8 cellular contexts compared by ENCODE assay signal in the genomic region with DNA sequence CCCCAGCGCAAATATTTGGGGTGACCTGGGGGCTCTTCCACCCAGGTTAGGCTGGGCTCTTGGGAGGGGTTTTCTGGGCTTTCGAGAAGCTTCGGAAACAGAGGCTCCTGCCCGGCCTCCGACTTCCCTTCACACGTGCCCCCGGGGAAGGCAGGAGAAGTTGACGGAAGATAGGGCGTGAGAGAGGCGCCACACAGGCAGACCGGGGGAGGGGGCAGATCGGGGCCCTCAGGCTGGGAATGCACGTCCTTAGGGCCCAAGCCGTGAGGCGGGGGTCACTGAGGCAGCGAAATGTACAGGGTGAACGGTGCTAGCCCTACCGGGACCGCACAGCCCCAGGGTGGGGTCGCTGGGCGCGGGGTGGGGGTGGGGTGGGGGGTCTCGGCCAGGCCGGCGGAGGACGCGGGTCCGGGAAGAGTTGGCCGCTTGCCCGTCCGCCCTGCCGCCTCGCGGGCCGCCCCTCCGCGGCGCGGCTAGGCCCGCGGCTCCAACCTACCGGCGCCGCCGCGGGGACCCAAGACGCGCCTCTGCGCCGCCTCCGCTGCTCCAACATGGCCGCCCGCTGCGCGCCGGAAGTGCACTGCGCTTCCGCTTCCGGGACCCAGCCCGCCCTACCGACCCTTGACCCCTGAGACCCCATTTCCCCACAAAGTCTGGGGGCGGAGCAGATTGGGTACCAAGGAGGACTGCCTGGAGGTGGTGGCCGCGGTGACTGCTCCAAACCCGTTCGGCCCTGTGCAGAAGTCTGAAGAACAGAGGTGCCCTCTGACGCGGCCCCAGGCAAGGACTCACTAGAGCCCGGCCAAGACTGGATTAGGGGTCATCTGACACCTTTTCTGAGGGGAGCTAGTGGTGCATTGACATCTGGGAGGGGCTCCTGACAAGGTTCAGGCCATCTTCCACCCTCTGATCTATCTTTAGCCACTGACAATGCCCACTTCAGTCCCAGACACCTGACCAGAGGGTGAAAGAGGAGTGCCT. TPM values are rescaled to one million over a fixed set of nuclear protein-coding genes. Genes with fewer than 3 reads are reported as not detected.
DNase-seq lines count a peak whose midpoint lies in the region; TF ChIP-seq lines count a peak whose summit lies in the region.

Gene CCDC71, minus strand, starts transcription at position 561 of the 981 bp plus-strand sequence. CDS start 2,123 bp downstream, outside the sequence.

- no peaks in the 10 kb centered on the region; the same call in 1 of the 2 replicates for H3K79me2 ChIP-seq in H9 (ENCODE audit: insufficient read depth, low read length)

- 0 out of 2 replicates have a peak within 1 kb of the TSS, but pooled peaks have one; percentile 42 for H2BK15ac ChIP-seq in H9 (ENCODE audit: low read depth, low read length)

- H4K8ac ChIP-seq in H9 (replicated peaks; ENCODE audit: insufficient read length, low read depth, low read length) = peak within 1 kb of the TSS; percentile 74

- peaks cover 4% of the 10 kb centered on the region; the same call in 1 of the 2 replicates for H3K4me1 ChIP-seq in H9 (ENCODE audit: insufficient read depth, low read length)

- H3K36me3 Mint-ChIP-seq in H9 (ENCODE audit: insufficient read depth in 1 of 3, low read depth in 3 of 3) (peaks cover 15 to 18% (median 16%) of the 10 kb centered on the region in 3 experiments), chondrocyte (ENCODE audit: low read depth) (peaks cover 8% of the 10 kb centered on the region)

- peak within 1 kb of the TSS; percentile 90 for H3K9ac ChIP-seq in H9 (ENCODE audit: extremely low read depth, insufficient read length, low read length)

- no peak within 1 kb of the TSS for H3K56ac ChIP-seq in H9 (ENCODE audit: insufficient read length, low read depth, low read length)

- H3K23me2 ChIP-seq in H9 (ENCODE audit: insufficient read length, low read depth, low read length, poor library complexity, severe bottlenecking) = peaks cover 15% of the 10 kb centered on the region

- peak within 1 kb of the TSS; percentile 86 for H3K4me2 ChIP-seq in H9 (ENCODE audit: insufficient read depth, insufficient read length, low read length)

- no peak within 1 kb of the TSS for H2BK12ac ChIP-seq in H9 (ENCODE audit: insufficient read length, low read depth, low read length)

- peak within 1 kb of the TSS; percentile 6 for H4K5ac ChIP-seq in H9 (ENCODE audit: insufficient read length, low read depth, low read length)

- H3K27ac Mint-ChIP-seq in H9 (peak within 1 kb of the TSS; percentile 40 to 88 (median 65); a peak in 4 of 7 replicates), chondrocyte (ENCODE audit: unreplicated experiment) (peak within 1 kb of the TSS; percentile 86)

- H3K27me3 Mint-ChIP-seq in H9 (ENCODE audit: low read depth) (peaks cover 28% of the 10 kb centered on the region), chondrocyte (ENCODE audit: low read depth) (no peaks in the 10 kb centered on the region)

- no peak within 1 kb of the TSS for H2BK5ac ChIP-seq in H9 (ENCODE audit: insufficient read length, low read length)

- DNase-seq in Daoy (ENCODE audit: low read depth) (peak; percentile 71), H9 (peak; percentile 79), NCI-H2107 treated with DMSO at 0.1 percent for 48 hours (lab: John Stamatoyannopoulos, UW; ENCODE audit: unreplicated experiment) (peak; percentile 21), chondrocyte (ENCODE audit: low spot score) (no peak), kidney tubule cell (ENCODE audit: low spot score) (peak; percentile 72), OCI-M2 (lab: John Stamatoyannopoulos, UW; ENCODE audit: unreplicated experiment) (no peak)
- DNase-seq in activated CD4-positive, CD25-positive, alpha-beta regulatory T cell treated with anti-CD3 and anti-CD28 coated beads, Interleukin-2, amount 50 U/mL, for 72 hours = peak; percentile 84
- DNase-seq in stimulated activated CD4-positive, alpha-beta T cell treated with anti-CD3 and anti-CD28 coated beads, Interleukin-1b, Interleukin-23, amount 100 ng/mL, for 1 hour (ENCODE audit: low read depth in 2 of 2) = peak; percentile 23 to 56

- no CpG with 5 or more reads among the region's 69 CpGs for WGBS in H9 (ENCODE audit: extremely low coverage, insufficient read length, low lambda C conversion rate)

- H2BK120ac ChIP-seq in H9 (ENCODE audit: low read depth, low read length, poor library complexity, severe bottlenecking) = no peak within 1 kb of the TSS

- H4K91ac ChIP-seq in H9 (ENCODE audit: insufficient read length, low read depth, low read length) = no peak within 1 kb of the TSS

- H3K23ac ChIP-seq in H9 (ENCODE audit: insufficient read length, low read depth, low read length) = no peak within 1 kb of the TSS

- H3K27ac ChIP-seq in H9 (ENCODE audit: insufficient read length, low read depth, low read length) = no peak within 1 kb of the TSS

- H3K9me3 Mint-ChIP-seq in H9 (no peaks in the 10 kb centered on the region; a peak in 1 of 5 replicates), chondrocyte (ENCODE audit: low read depth) (no peaks in the 10 kb centered on the region)

- no peaks in the 10 kb centered on the region for H3K79me1 ChIP-seq in H9 (ENCODE audit: insufficient read depth, low read depth, low read length, poor library complexity, severe bottlenecking)

- H3K4me3 Mint-ChIP-seq in H9 = peak within 1 kb of the TSS; percentile 92 to 95
- H3K4me3 Mint-ChIP-seq in chondrocyte (ENCODE audit: unreplicated experiment) = peak within 1 kb of the TSS; percentile 84

- H3T11ph ChIP-seq in H9 (ENCODE audit: low read length) = no peak within 1 kb of the TSS

- H2AK5ac ChIP-seq in H9 (ENCODE audit: insufficient read length, low read length) = no peak within 1 kb of the TSS

- peak within 1 kb of the TSS; percentile 83 for H3K14ac ChIP-seq in H9 (ENCODE audit: insufficient read depth, low read length)

- no peaks in the 10 kb centered on the region for H3K9me3 ChIP-seq in H9 (ENCODE audit: control insufficient read depth, low read depth, low read length)

- no peak within 1 kb of the TSS; the same call in 1 of the 2 replicates for H3K4ac ChIP-seq in H9 (ENCODE audit: low read depth, low read length)

- H3K18ac ChIP-seq in H9 (ENCODE audit: insufficient read length, low read depth, low read length) = peak within 1 kb of the TSS; percentile 79

- no peak within 1 kb of the TSS for H2AFZ ChIP-seq in H9 (ENCODE audit: low read length)

- H3K4me1 Mint-ChIP-seq in H9 (peaks cover 17 to 23% of the 10 kb centered on the region in 2 experiments), chondrocyte (ENCODE audit: low read depth) (peaks cover 25% of the 10 kb centered on the region)

- no peaks in the 10 kb centered on the region for H3K27me3 ChIP-seq in H9 (ENCODE audit: insufficient read depth, low read length)

- no peaks in the 10 kb centered on the region for H4K20me1 ChIP-seq in H9 (ENCODE audit: control insufficient read depth, insufficient read depth, insufficient read length)

- TF ChIP-seq CTCF in H9 (conservative IDR thresholded peaks at IDR 0.05) = no peak
- TF ChIP-seq CTCF in chondrocyte (IDR thresholded peaks at IDR 0.05) = peak; percentile 10

- H2BK20ac ChIP-seq in H9 (ENCODE audit: low read depth, low read length, poor library complexity, severe bottlenecking) = no peak within 1 kb of the TSS

RNA-seq across cellular contexts. Expression of gene CCDC71, which starts in this region (rescaled TPM):
- 18.6 and 21.2 TPM in 2 replicates for total RNA-seq in Daoy (2014; rRNA removed; shearing (Covaris generic))
- total RNA-seq in H9 (2021) (26.1 and 27.6 TPM in 2 replicates), chondrocyte (18.1 to 19.4 TPM (median 18.7 TPM) in 3 replicates)

Comparison
In these comparisons a context has a peak if more than half of its experiments do, and no peak if none do; other contexts are left out.
1. DNase-seq: peak in Daoy (single experiment), H9 (single experiment), NCI-H2107 treated with DMSO at 0.1 percent for 48 hours (single experiment), activated CD4-positive, CD25-positive, alpha-beta regulatory T cell treated with anti-CD3 and anti-CD28 coated beads, Interleukin-2, amount 50 U/mL, for 72 hours (single experiment), kidney tubule cell (single experiment) and stimulated activated CD4-positive, alpha-beta T cell treated with anti-CD3 and anti-CD28 coated beads, Interleukin-1b, Interleukin-23, amount 100 ng/mL, for 1 hour (2 of 2); none in chondrocyte (single experiment) and OCI-M2 (single experiment).